Comparison of ENCODE assay signal across 27 cellular contexts in genomic region chr16:71920658-71921057, GRCh38. TPM values are rescaled to one million over a fixed set of nuclear protein-coding genes. Genes with fewer than 3 reads are reported as not detected.
A peak's percentile ranks its signal among the peaks of the same experiment; 100 is the strongest.
DNase-seq lines count a peak whose midpoint lies in the region; ATAC-seq and TF ChIP-seq lines count a peak whose summit lies in the region.
"Had no signal": no experiment of that assay in that cellular context is flagged by ENCODE, and none has a peak within 500 bp of the region (broad histone marks: within the 10 kb centered on the region; RNA-seq: fewer than 3 reads in every experiment).

No MANE protein-coding gene starts in this region.

- intact Hi-C loops in natural killer cell (cut with micrococcal nuclease) = no loop called here
- intact Hi-C loops in heart right ventricle (cut with DNase I) = no loop called here
- intact Hi-C loops in body of pancreas (cut with DNase I) = no loop called here

- H3K9me3 ChIP-seq in endocrine pancreas (ENCODE audit: control insufficient read depth, low read length) (no peaks in the 10 kb centered on the region), heart right ventricle (peaks cover 0 to 8% (median 0%) of the 10 kb centered on the region in 11 donors), body of pancreas (no peaks in the 10 kb centered on the region)
- H3K9me3 ChIP-seq: Caco-2, HAP-1, MG63, SJSA1 had no signal

- 58 to 76% methylated on average over 2 of the region's 2 CpGs for WGBS in heart right ventricle, 2 donors
- 82 to 85% methylated on average over 2 of the region's 2 CpGs for WGBS in body of pancreas, 2 donors

- no peaks in the 10 kb centered on the region for H3K27me3 Mint-ChIP-seq in natural killer cell (ENCODE audit: low read depth in 2 of 2)
- no peaks in the 10 kb centered on the region for H3K27me3 Mint-ChIP-seq in natural killer cell treated with Interleukin-12 subunit alpha and Interleukin-12 subunit beta and Interleukin-15 and Interleukin-18, amount 100 ng/mL, for 72 hours
- H3K27me3 Mint-ChIP-seq in activated naive CD8-positive, alpha-beta T cell = no peaks in the 10 kb centered on the region
- H3K27me3 Mint-ChIP-seq: CD4-positive, alpha-beta memory T cell had no signal

- TF ChIP-seq POLR2A in body of pancreas (IDR thresholded peaks at IDR 0.05) = no peak

- peaks cover 30% of the 10 kb centered on the region for H3K36me3 ChIP-seq in endocrine pancreas (ENCODE audit: control insufficient read depth, insufficient read depth, low read length)
- H3K36me3 ChIP-seq in heart right ventricle = peaks cover 0 to 100% (median 70%) of the 10 kb centered on the region in 9 donors
- H3K36me3 ChIP-seq in body of pancreas (replicated peaks in 1 of 2; ENCODE audit: insufficient read depth in 1 of 2, low read depth in 2 of 2) = peaks cover 0 to 48% of the 10 kb centered on the region in 2 donors

- H3K27me3 ChIP-seq in endocrine pancreas (ENCODE audit: control insufficient read depth, insufficient read depth, low read length) (no peaks in the 10 kb centered on the region), heart right ventricle (no peaks in the 10 kb centered on the region), body of pancreas (no peaks in the 10 kb centered on the region)
- H3K27me3 ChIP-seq: MG63, SJSA1 had no signal

- H3K4me3 Mint-ChIP-seq in natural killer cell = no peak overlapping the region
- H3K4me3 Mint-ChIP-seq in natural killer cell treated with Interleukin-12 subunit alpha and Interleukin-12 subunit beta and Interleukin-15 and Interleukin-18, amount 100 ng/mL, for 72 hours = no peak overlapping the region
- H3K4me3 Mint-ChIP-seq in activated naive CD8-positive, alpha-beta T cell = no peak overlapping the region
- H3K4me3 Mint-ChIP-seq: CD4-positive, alpha-beta memory T cell; HFFc6 had no signal

- peak overlapping the region; percentile 10 for H3K9ac ChIP-seq in endocrine pancreas (ENCODE audit: control insufficient read depth, insufficient read depth, low read length)

- DNase-seq in natural killer cell = no peak
- DNase-seq in natural killer cell treated with Interleukin-12 subunit alpha and Interleukin-12 subunit beta and Interleukin-15 and Interleukin-18, amount 100 ng/mL, for 72 hours (ENCODE audit: low spot score) = no peak
- no peak for DNase-seq in heart right ventricle
- DNase-seq in activated naive CD4-positive, alpha-beta T cell (lab: John Stamatoyannopoulos, UW) = no peak
- no peak for DNase-seq in body of pancreas
- DNase-seq: C1 segment of cervical spinal cord; Caco-2; CD4-positive, alpha-beta memory T cell; DMS79; EL; GDM1; GOT3; HFFc6; KG1; MG63; NCI-H1105 treated with DMSO at 0.1 percent for 48 hours; NCI-H146; NCI-H1930; NCI-H2107; NCI-H524; NCI-H774; PC-3 had no signal

- H3K27ac ChIP-seq in heart right ventricle (no peak overlapping the region), body of pancreas (no peak overlapping the region)
- H3K27ac ChIP-seq: SJSA1 had no signal

- H3K4me1 Mint-ChIP-seq in natural killer cell = peaks cover 33 to 40% of the 10 kb centered on the region in 2 donors
- H3K4me1 Mint-ChIP-seq in natural killer cell treated with Interleukin-12 subunit alpha and Interleukin-12 subunit beta and Interleukin-15 and Interleukin-18, amount 100 ng/mL, for 72 hours (ENCODE audit: low read depth in 2 of 2) = peaks cover 23 to 33% of the 10 kb centered on the region in 2 donors
- peaks cover 26% of the 10 kb centered on the region for H3K4me1 Mint-ChIP-seq in activated naive CD8-positive, alpha-beta T cell (ENCODE audit: low read depth)

- H3K9me3 Mint-ChIP-seq in natural killer cell = no peaks in the 10 kb centered on the region
- no peaks in the 10 kb centered on the region for H3K9me3 Mint-ChIP-seq in natural killer cell treated with Interleukin-12 subunit alpha and Interleukin-12 subunit beta and Interleukin-15 and Interleukin-18, amount 100 ng/mL, for 72 hours
- no peaks in the 10 kb centered on the region for H3K9me3 Mint-ChIP-seq in activated naive CD8-positive, alpha-beta T cell (ENCODE audit: low read depth)

- H3K4me3 ChIP-seq in endocrine pancreas (ENCODE audit: control insufficient read depth, insufficient read depth, low read length) (no peak overlapping the region), heart right ventricle (no peak overlapping the region), body of pancreas (no peak overlapping the region)
- H3K4me3 ChIP-seq: GM12878, HAP-1, MG63, SJSA1 had no signal

- H3K27ac Mint-ChIP-seq in natural killer cell = peak overlapping the region; percentile 51 to 59
- H3K27ac Mint-ChIP-seq in natural killer cell treated with Interleukin-12 subunit alpha and Interleukin-12 subunit beta and Interleukin-15 and Interleukin-18, amount 100 ng/mL, for 72 hours = no peak overlapping the region
- peak overlapping the region; percentile 41 for H3K27ac Mint-ChIP-seq in activated naive CD8-positive, alpha-beta T cell
- H3K27ac Mint-ChIP-seq: HFFc6 had no signal

- peaks cover 31% of the 10 kb centered on the region for H3K36me3 Mint-ChIP-seq in natural killer cell
- H3K36me3 Mint-ChIP-seq in natural killer cell treated with Interleukin-12 subunit alpha and Interleukin-12 subunit beta and Interleukin-15 and Interleukin-18, amount 100 ng/mL, for 72 hours = peaks cover 56% of the 10 kb centered on the region
- peaks cover 22% of the 10 kb centered on the region for H3K36me3 Mint-ChIP-seq in activated naive CD8-positive, alpha-beta T cell

- no peak for TF ChIP-seq CTCF in natural killer cell (IDR thresholded peaks at IDR 0.05)
- TF ChIP-seq CTCF in heart right ventricle (IDR thresholded peaks at IDR 0.05) = no peak
- no peak for TF ChIP-seq CTCF in body of pancreas (IDR thresholded peaks at IDR 0.05)

- H3K4me1 ChIP-seq in endocrine pancreas (ENCODE audit: control insufficient read depth, insufficient read depth, low read length) (peaks cover 4% of the 10 kb centered on the region), heart right ventricle (peaks cover 8 to 71% (median 45%) of the 10 kb centered on the region in 9 donors), body of pancreas (no peaks in the 10 kb centered on the region)
- H3K4me1 ChIP-seq: Caco-2, HAP-1 had no signal

- no peak for ATAC-seq in natural killer cell
- no peak for ATAC-seq in natural killer cell treated with Interleukin-12 subunit alpha and Interleukin-12 subunit beta and Interleukin-15 and Interleukin-18, amount 100 ng/mL, for 72 hours
- ATAC-seq in heart right ventricle = no peak
- no peak for ATAC-seq in body of pancreas
- ATAC-seq: GM12878, PC-3 had no signal

RNA-seq across cellular contexts. Expression of gene IST1, which starts 25.3 kb away (rescaled TPM):
- total RNA-seq in natural killer cell = 100 to 1,000 TPM; 363 to 391 (median 378) TPM
- 100 to 1,000 TPM; 169 to 181 TPM for total RNA-seq in natural killer cell treated with Interleukin-12 subunit alpha and Interleukin-12 subunit beta and Interleukin-15 and Interleukin-18, amount 100 ng/mL, for 72 hours
- total RNA-seq in heart right ventricle = 100 to 1,000 TPM in 7 of 10 donors, 10 to 100 TPM in 3; 89.1 to 140 (median 108) TPM
- 10 to 100 TPM; 80.6 to 92.1 TPM for polyA plus RNA-seq in heart right ventricle
- total RNA-seq in body of pancreas = 10 to 100 TPM; 60.3 to 82.8 TPM

RNA-seq across cellular contexts. Expression of gene ZNF821, which starts 36.7 kb away (rescaled TPM):
- total RNA-seq in natural killer cell = 10 to 100 TPM; 14.0 to 19.1 (median 18.2) TPM
- 1 to 10 TPM; 2.8 to 5.8 TPM for total RNA-seq in natural killer cell treated with Interleukin-12 subunit alpha and Interleukin-12 subunit beta and Interleukin-15 and Interleukin-18, amount 100 ng/mL, for 72 hours
- total RNA-seq in heart right ventricle = 1 to 10 TPM; 2.2 to 7.8 (median 3.5) TPM
- 1 to 10 TPM; 3.5 to 3.6 TPM for polyA plus RNA-seq in heart right ventricle
- 1 to 10 TPM; 8.6 to 8.9 TPM for total RNA-seq in body of pancreas

Comparison
In these comparisons a context has a peak if more than half of its experiments do, and no peak if none do; other contexts are left out.
1. H3K27ac Mint-ChIP-seq: peak in natural killer cell (2 of 2) and activated naive CD8-positive, alpha-beta T cell (single experiment); none in natural killer cell treated with Interleukin-12 subunit alpha and Interleukin-12 subunit beta and Interleukin-15 and Interleukin-18, amount 100 ng/mL, for 72 hours (0 of 2).